ENCODE assay signal across 8 cellular contexts in the genomic region with DNA sequence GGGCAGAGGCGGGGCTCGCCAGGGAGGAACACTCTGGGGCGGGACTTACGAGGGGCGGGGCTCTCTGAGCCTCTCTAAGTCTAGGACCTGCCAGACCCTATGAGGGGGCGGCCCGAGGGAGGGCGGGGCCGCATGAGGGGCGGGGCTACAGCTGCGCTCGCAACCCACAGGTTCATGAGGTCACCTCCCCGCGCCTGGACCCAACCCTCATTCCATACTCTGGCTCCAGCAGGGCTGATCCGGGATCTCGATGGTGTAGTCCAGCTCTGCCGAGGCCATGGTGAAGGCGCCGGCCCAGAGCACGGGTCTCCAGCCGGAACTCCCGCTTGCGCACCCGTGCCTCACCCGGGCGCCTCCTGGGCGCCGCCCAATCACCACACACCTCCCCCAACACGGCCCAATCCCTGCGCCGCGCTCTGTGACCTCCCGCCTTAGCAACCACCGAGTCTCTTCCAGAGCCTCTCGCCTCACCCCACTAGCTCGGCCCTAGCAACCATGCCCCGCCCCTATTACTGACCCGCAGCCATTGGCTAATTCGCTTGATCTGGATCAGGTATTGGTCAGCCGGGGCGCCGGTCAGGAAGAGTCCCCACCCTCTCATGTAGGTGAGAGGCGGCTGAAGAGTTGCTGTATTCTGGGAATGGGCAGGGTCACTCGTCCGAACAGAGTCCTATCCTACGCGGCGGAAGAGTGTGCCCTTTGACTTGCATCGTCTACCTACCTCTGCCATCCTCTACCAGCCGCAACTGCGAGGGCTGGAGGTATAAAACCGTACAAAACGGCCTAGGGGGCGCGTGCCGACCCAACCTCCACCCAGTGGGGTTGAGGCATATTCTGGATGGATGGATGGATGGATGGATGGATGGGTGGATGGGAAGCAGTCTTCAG. TPM values are rescaled to one million over a fixed set of nuclear protein-coding genes. Genes with fewer than 3 reads are reported as not detected.
DNase-seq lines count a peak whose midpoint lies in the region; ATAC-seq and TF ChIP-seq lines count a peak whose summit lies in the region.

ARMH1 (plus strand) TSS at position 602 of the 888 bp plus-strand sequence. CDS start 14,984 bp downstream, outside the sequence.
TMEM53 (minus strand) TSS at position 369 of the 888 bp plus-strand sequence; CDS start at position 279, 90 bp downstream.

- H3K4me3 ChIP-seq in PC-9, result peak within 1 kb of the TSS; percentile 81
- peak within 1 kb of the TSS; percentile 62 to 84 (median 72) for H3K4me3 ChIP-seq in esophagus muscularis mucosa
- H3K4me3 ChIP-seq in muscle layer of duodenum (ENCODE audit: low read depth in 1 of 2, low read length in 2 of 2), result peak within 1 kb of the TSS; percentile 72 to 90

- in situ Hi-C loops in KBM-7 (cut with MboI; ENCODE audit: low pct_unique_long_range_greater_than_20kb, low sequenced_read_pairs), result no loop called here

- H3K9me3 ChIP-seq in PC-9 (ENCODE audit: insufficient read depth, low read depth) (no peaks in the 10 kb centered on the region), esophagus muscularis mucosa (no peaks in the 10 kb centered on the region), muscle layer of duodenum (ENCODE audit: control insufficient read depth in 1 of 2, low read length in 2 of 2) (no peaks in the 10 kb centered on the region)

- ATAC-seq in GM21723 (IDR thresholded peaks at IDR 0.05; ENCODE audit: unreplicated experiment), result peak; percentile 88
- ATAC-seq in activated T-cell treated with anti-CD3 and anti-CD28 coated beads, Interleukin-2, amount 50 U/mL, for 72 hours (replicated peaks in 1 of 2), result peak; percentile 96

- no peak for TF ChIP-seq POLR2A in esophagus muscularis mucosa (IDR thresholded peaks at IDR 0.05; ENCODE audit: low read depth)

- intact Hi-C loops in PC-9 (cut with micrococcal nuclease; ENCODE audit: unreplicated experiment) (loop anchor here (1.0 to 10.0 kb wide), 5 partner anchors 41 to 1010 kb away; partner anchors contain the start of genes DYNLT4, GPBP1L1 and TMEM69), esophagus muscularis mucosa (cut with DNase I) (no loop called here)

- H3K4me1 Mint-ChIP-seq in activated T-cell treated with anti-CD3 and anti-CD28 coated beads, Interleukin-2, amount 50 U/mL, for 72 hours (ENCODE audit: low read depth), result peaks cover 31% of the 10 kb centered on the region

- BruUV-seq in PC-9 (replicated peaks; lab: Mats Ljungman, UMichigan), result no TSS peak

- H3K9me3 Mint-ChIP-seq in activated T-cell treated with anti-CD3 and anti-CD28 coated beads, Interleukin-2, amount 50 U/mL, for 72 hours, result no peaks in the 10 kb centered on the region

- H3K27ac ChIP-seq in PC-9 (peak within 1 kb of the TSS; percentile 89), esophagus muscularis mucosa (replicated peaks in 1 of 4) (peak within 1 kb of the TSS; percentile 90 to 96 (median 94)), muscle layer of duodenum (ENCODE audit: low read length) (peak within 1 kb of the TSS; percentile 93)

- no peak for TF ChIP-seq EP300 in esophagus muscularis mucosa (IDR thresholded peaks at IDR 0.05)

- H3K36me3 ChIP-seq in PC-9 (ENCODE audit: low read depth) (no peaks in the 10 kb centered on the region), esophagus muscularis mucosa (no peaks in the 10 kb centered on the region), muscle layer of duodenum (ENCODE audit: control insufficient read depth in 1 of 2, insufficient read depth in 2 of 2, low read length in 2 of 2) (no peaks in the 10 kb centered on the region)

- no peaks in the 10 kb centered on the region; the same call in 1 of the 2 replicates for H3K9me2 ChIP-seq in PC-9 (ENCODE audit: insufficient read depth)

- H3K36me3 Mint-ChIP-seq in activated T-cell treated with anti-CD3 and anti-CD28 coated beads, Interleukin-2, amount 50 U/mL, for 72 hours (ENCODE audit: insufficient read depth in 2 of 2), result no peaks in the 10 kb centered on the region

- POLR2A ChIA-PET in PC-9 (lab: Charles Lee; ENCODE audit: unreplicated experiment), result interaction anchor here (0.5 to 3.5 kb wide), 16 partner anchors 14 to 902 kb away, joined by 3 to 39 read pairs (median 4); partner anchors contain the start of genes AKR1A1, HECTD3, PRDX1 and RPS8

- DNase-seq in DMS79 (lab: John Stamatoyannopoulos, UW) (peak; percentile 100), KBM-7 (peak; percentile 67), PC-9 (peak; percentile 98 to 100), esophagus muscularis mucosa (ENCODE audit: extremely low spot score) (peak; percentile 100)
- peak; percentile 98 to 99 for DNase-seq in activated T-cell treated with anti-CD3 and anti-CD28 coated beads, Interleukin-2, amount 50 U/mL, for 72 hours
- peak; percentile 92 for DNase-seq in stimulated activated CD8-positive, alpha-beta memory T cell treated with anti-CD3 and anti-CD28 coated beads, Interleukin-7, amount 100 ng/mL, for 24 hours (ENCODE audit: low read depth)

- H3F3A ChIP-seq in PC-9 (ENCODE audit: insufficient read depth, low read depth), result peaks cover 55% of the 10 kb centered on the region

- peak within 1 kb of the TSS; percentile 51 for H3K27ac Mint-ChIP-seq in activated T-cell treated with anti-CD3 and anti-CD28 coated beads, Interleukin-2, amount 50 U/mL, for 72 hours

- 6% methylated on average over 13 of the region's 56 CpGs for WGBS in esophagus muscularis mucosa

- H3K79me2 ChIP-seq in PC-9 (ENCODE audit: low read depth), result peaks cover 31% of the 10 kb centered on the region

- CTCF ChIA-PET in PC-9 (lab: Charles Lee), result interaction anchor here (1.9 kb wide), 1 partner anchor 22 kb away, joined by 6 read pairs; no protein-coding TSS in a partner anchor

- H3K4me3 Mint-ChIP-seq in activated T-cell treated with anti-CD3 and anti-CD28 coated beads, Interleukin-2, amount 50 U/mL, for 72 hours, result peak within 1 kb of the TSS; percentile 92 to 94

- peak within 1 kb of the TSS; percentile 84 for H3K4me2 ChIP-seq in PC-9

- no peaks in the 10 kb centered on the region for H3K27me3 Mint-ChIP-seq in activated T-cell treated with anti-CD3 and anti-CD28 coated beads, Interleukin-2, amount 50 U/mL, for 72 hours (ENCODE audit: low read depth)

- H3K27me3 ChIP-seq in PC-9 (ENCODE audit: insufficient read depth, low read depth), result no peaks in the 10 kb centered on the region
- no peaks in the 10 kb centered on the region for H3K27me3 ChIP-seq in esophagus muscularis mucosa
- no peaks in the 10 kb centered on the region for H3K27me3 ChIP-seq in muscle layer of duodenum (ENCODE audit: low read depth, low read length)

- H4K20me1 ChIP-seq in PC-9 (ENCODE audit: insufficient read depth), result no peaks in the 10 kb centered on the region

- H2AFZ ChIP-seq in PC-9, result peak within 1 kb of the TSS; percentile 85

- H3K4me1 ChIP-seq in PC-9 (replicated peaks; ENCODE audit: insufficient read depth), result peaks cover 54% of the 10 kb centered on the region
- H3K4me1 ChIP-seq in esophagus muscularis mucosa, result peaks cover 29 to 61% (median 51%) of the 10 kb centered on the region in 4 donors
- H3K4me1 ChIP-seq in muscle layer of duodenum (ENCODE audit: control insufficient read depth in 1 of 2, insufficient read depth in 2 of 2, low read length in 2 of 2), result peaks cover 16 to 30% of the 10 kb centered on the region in 2 donors

- TF ChIP-seq CTCF in PC-9 (conservative IDR thresholded peaks at IDR 0.05) (no peak), esophagus muscularis mucosa (IDR thresholded peaks at IDR 0.05) (no peak)

RNA-seq across cellular contexts. Expression of gene ARMH1, which starts in this region (rescaled TPM):
- total RNA-seq in PC-9 (2021), result 16.3 and 16.9 TPM in 2 replicates
- total RNA-seq in activated T-cell treated with anti-CD3 and anti-CD28 coated beads, Interleukin-2, amount 50 U/mL, for 72 hours, result 100 to 1,000 TPM; 108 to 123 TPM
- total RNA-seq in esophagus muscularis mucosa, result under 1 TPM; 0.26 to 0.75 (median 0.54) TPM

RNA-seq across cellular contexts. Expression of gene TMEM53, which starts in this region (rescaled TPM):
- total RNA-seq in PC-9 (2021) (33.2 and 36.1 TPM in 2 replicates), esophagus muscularis mucosa (1 to 10 TPM; 4.5 to 7.0 (median 5.7) TPM)
- 1 to 10 TPM; 3.8 to 4.5 TPM for total RNA-seq in activated T-cell treated with anti-CD3 and anti-CD28 coated beads, Interleukin-2, amount 50 U/mL, for 72 hours

Comparison
In these comparisons a context has a peak if more than half of its experiments do, and no peak if none do; other contexts are left out.
1. Peak in every context shown above with its lines: DNase-seq, ATAC-seq, H3K4me3 ChIP-seq and H3K27ac ChIP-seq.